ENCODE assay signal across 8 cellular contexts in the genomic region with DNA sequence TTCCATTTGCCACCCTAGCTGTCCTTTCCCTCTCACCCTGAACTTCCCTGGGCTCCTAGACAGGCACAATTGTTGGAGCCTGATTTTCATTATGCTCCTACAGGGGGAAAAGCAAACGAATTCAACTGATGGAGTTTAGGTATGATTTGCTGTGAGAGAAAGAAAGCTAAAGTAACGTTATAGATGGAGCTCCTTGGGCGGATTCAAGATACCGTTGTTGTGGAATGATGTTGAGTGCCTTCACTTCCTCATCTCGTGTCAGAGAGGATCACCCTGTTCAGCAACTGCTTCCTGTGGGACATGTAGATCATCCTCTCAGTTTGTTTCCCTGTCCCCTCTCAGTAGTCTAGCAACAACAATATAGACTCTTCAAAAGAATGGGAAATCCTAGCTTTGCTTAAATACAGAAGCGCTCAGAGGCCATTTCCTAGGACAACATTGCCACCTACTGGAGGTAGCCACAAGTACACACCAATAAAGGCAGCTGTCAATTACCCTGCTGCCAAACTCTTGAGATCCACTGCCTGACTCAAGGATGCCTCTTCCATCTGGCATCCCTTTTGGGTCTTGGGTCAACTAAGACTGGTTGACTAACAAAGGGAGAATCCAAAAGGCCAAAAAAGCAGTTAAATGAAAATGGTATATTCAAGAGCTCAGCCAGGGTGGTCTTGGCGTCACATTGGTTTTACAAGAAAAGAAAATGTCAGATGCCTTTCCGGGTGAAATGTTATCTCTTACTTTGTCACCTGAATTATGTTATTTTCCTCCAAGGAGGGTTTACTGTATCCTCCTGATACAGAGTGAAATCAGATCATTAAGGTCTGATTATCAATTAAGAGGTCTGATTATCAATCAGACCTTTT. TPM values are rescaled to one million over a fixed set of nuclear protein-coding genes. Genes with fewer than 3 reads are reported as not detected.
DNase-seq lines count a peak whose midpoint lies in the region; ATAC-seq lines count a peak whose summit lies in the region.

No MANE protein-coding gene starts in this region.

- ATAC-seq in GM19351 (IDR thresholded peaks at IDR 0.05; ENCODE audit: unreplicated experiment), result peak; percentile 91
- ATAC-seq in HG03342 (IDR thresholded peaks at IDR 0.05; ENCODE audit: unreplicated experiment), result peak; percentile 94

- H3K4me2 ChIP-seq in mesendoderm (ENCODE audit: low read length), result no peak overlapping the region

- no peaks in the 10 kb centered on the region for H3K79me1 ChIP-seq in mesendoderm (ENCODE audit: low read length)

- H3K56ac ChIP-seq in mesendoderm (ENCODE audit: low read length), result peak overlapping the region; percentile 43

- DNase-seq in COLO668 (lab: John Stamatoyannopoulos, UW; ENCODE audit: unreplicated experiment), result peak; percentile 51
- DNase-seq in NCI-H2227 treated with DMSO at 0.1 percent for 48 hours (lab: John Stamatoyannopoulos, UW), result peak; percentile 86
- peak; percentile 64 for DNase-seq in activated CD4-positive, alpha-beta T cell treated with anti-CD3 and anti-CD28 coated beads for 48 hours
- DNase-seq in effector CD4-positive, alpha-beta T cell, result peak; percentile 56
- peak; percentile 85 for DNase-seq in mesendoderm
- peak; percentile 90 for DNase-seq in superior temporal gyrus (ENCODE audit: extremely low spot score)

- H3K4me3 ChIP-seq in mesendoderm (ENCODE audit: low read length), result no peak overlapping the region

- H3K27ac ChIP-seq in mesendoderm (ENCODE audit: low read depth, low read length), result no peak overlapping the region

- H2BK5ac ChIP-seq in mesendoderm (ENCODE audit: low read length), result no peak overlapping the region

- no peaks in the 10 kb centered on the region for H3K4me1 ChIP-seq in mesendoderm (ENCODE audit: control insufficient read depth, low read depth, low read length)

- H3K27me3 ChIP-seq in mesendoderm (ENCODE audit: insufficient read depth, low read length, poor library complexity), result no peaks in the 10 kb centered on the region

- no peak overlapping the region for H4K5ac ChIP-seq in mesendoderm (ENCODE audit: low read length)

- H3K9ac ChIP-seq in mesendoderm (ENCODE audit: low read length), result no peak overlapping the region

- H3K36me3 ChIP-seq in mesendoderm (ENCODE audit: control insufficient read depth, insufficient read depth, low read length), result no peaks in the 10 kb centered on the region

- no peak overlapping the region for H4K8ac ChIP-seq in mesendoderm (ENCODE audit: low read depth, low read length)

- H2BK120ac ChIP-seq in mesendoderm (ENCODE audit: low read depth, low read length), result no peak overlapping the region

- H2AK5ac ChIP-seq in mesendoderm (ENCODE audit: low read length), result no peak overlapping the region

- no peak overlapping the region for H3K18ac ChIP-seq in mesendoderm (ENCODE audit: low read length)

- no peaks in the 10 kb centered on the region for H3K79me2 ChIP-seq in mesendoderm (ENCODE audit: control insufficient read depth, insufficient read depth, low read length)

- H2BK15ac ChIP-seq in mesendoderm (replicated peaks; ENCODE audit: low read depth), result no peak overlapping the region

- no peak overlapping the region for H3K23ac ChIP-seq in mesendoderm (ENCODE audit: low read length)

- no peak overlapping the region for H3K4ac ChIP-seq in mesendoderm (ENCODE audit: low read depth, low read length)

- no CpG with 5 or more reads among the region's 8 CpGs for WGBS in mesendoderm (ENCODE audit: extremely low coverage, insufficient coverage, low lambda C conversion rate)

RNA-seq across cellular contexts. Expression of a gene that starts 13.5 kb away (rescaled TPM):
- 13.9 TPM for polyA plus RNA-seq in mesendoderm (2013, experiment 1 of 2)
- 15.1 TPM for polyA plus RNA-seq in mesendoderm (2013, experiment 2 of 2)

RNA-seq across cellular contexts. Expression of a gene that starts 15.8 kb away (rescaled TPM):
- 23.5 TPM for polyA plus RNA-seq in mesendoderm (2013, experiment 1 of 2)
- polyA plus RNA-seq in mesendoderm (2013, experiment 2 of 2), result 20.5 TPM

RNA-seq across cellular contexts. Expression of a gene that starts 51.4 kb away (rescaled TPM):
- polyA plus RNA-seq in mesendoderm (2013, experiment 1 of 2), result 25.7 TPM
- 26.4 TPM for polyA plus RNA-seq in mesendoderm (2013, experiment 2 of 2)

RNA-seq across cellular contexts. Expression of a gene that starts 54.3 kb away (rescaled TPM):
- polyA plus RNA-seq in mesendoderm (2013, experiment 1 of 2), result not detected
- polyA plus RNA-seq in mesendoderm (2013, experiment 2 of 2), result not detected
